13 cellular contexts compared by ENCODE assay signal in genomic region chr1:26923711-26924110, GRCh38. TPM values are rescaled to one million over a fixed set of nuclear protein-coding genes. Genes with fewer than 3 reads are reported as not detected.
DNase-seq lines count a peak whose midpoint lies in the region; ATAC-seq and TF ChIP-seq lines count a peak whose summit lies in the region.
"Had no signal": no experiment of that assay in that cellular context is flagged by ENCODE, and none has a peak within 500 bp of the region (broad histone marks: within the 10 kb centered on the region; RNA-seq: fewer than 3 reads in every experiment).

No MANE protein-coding gene starts in this region.

- TF ChIP-seq CTCF in MCF 10A (IDR thresholded peaks at IDR 0.05; ENCODE audit: unreplicated experiment) (no peak), breast epithelium (IDR thresholded peaks at IDR 0.05) (no peak), stomach (IDR thresholded peaks at IDR 0.05) (no peak), neural progenitor cell (IDR thresholded peaks at IDR 0.05) (no peak)

- peak overlapping the region; percentile 98 for H3K4me3 Mint-ChIP-seq in MCF 10A (ENCODE audit: unreplicated experiment)
- no peak overlapping the region for H3K4me3 Mint-ChIP-seq in neural progenitor cell

- H3K4me1 Mint-ChIP-seq in MCF 10A (ENCODE audit: insufficient read depth, unreplicated experiment) (peaks cover 17% of the 10 kb centered on the region), neural progenitor cell (peaks cover 23% of the 10 kb centered on the region)

- H3K9me3 Mint-ChIP-seq in MCF 10A (ENCODE audit: unreplicated experiment) (no peaks in the 10 kb centered on the region), neural progenitor cell (no peaks in the 10 kb centered on the region)
- H3K9me3 Mint-ChIP-seq: mesothelial cell of epicardium had no signal

- H3K36me3 ChIP-seq in breast epithelium = no peaks in the 10 kb centered on the region
- peaks cover 39 to 55% (median 53%) of the 10 kb centered on the region in 4 donors for H3K36me3 ChIP-seq in stomach
- peaks cover 15% of the 10 kb centered on the region for H3K36me3 ChIP-seq in neural progenitor cell

- no peaks in the 10 kb centered on the region for H3K9me3 ChIP-seq in breast epithelium
- H3K9me3 ChIP-seq in stomach = no peaks in the 10 kb centered on the region
- no peaks in the 10 kb centered on the region for H3K9me3 ChIP-seq in neural progenitor cell (ENCODE audit: low read depth)

- no peaks in the 10 kb centered on the region for H3K27me3 Mint-ChIP-seq in MCF 10A (ENCODE audit: insufficient read depth, unreplicated experiment)
- peaks cover 4% of the 10 kb centered on the region for H3K27me3 Mint-ChIP-seq in neural progenitor cell (ENCODE audit: insufficient read depth, low read depth)

- no peak for TF ChIP-seq POLR2A in breast epithelium (IDR thresholded peaks at IDR 0.05)
- TF ChIP-seq POLR2A in stomach (IDR thresholded peaks at IDR 0.05) = no peak

- H3K36me3 Mint-ChIP-seq in MCF 10A (ENCODE audit: insufficient read depth, unreplicated experiment) (peaks cover 38% of the 10 kb centered on the region), neural progenitor cell (peaks cover 26% of the 10 kb centered on the region)

- peak overlapping the region; percentile 23 for H3K27ac Mint-ChIP-seq in MCF 10A (ENCODE audit: low read depth, unreplicated experiment)
- no peak overlapping the region for H3K27ac Mint-ChIP-seq in neural progenitor cell
- H3K27ac Mint-ChIP-seq: mesothelial cell of epicardium had no signal

- DNase-seq in MCF 10A (ENCODE audit: unreplicated experiment) (no peak), breast epithelium (ENCODE audit: low spot score in 2 of 2) (no peak), RPMI7951 (ENCODE audit: low read depth) (peak; percentile 17), dermis blood vessel endothelial cell (peak; percentile 86), stomach (no peak), Kasumi-1 (lab: John Stamatoyannopoulos, UW) (no peak), neural progenitor cell (ENCODE audit: low spot score) (no peak)
- DNase-seq: C1 segment of cervical spinal cord, glutamatergic neuron, NCI-H748 treated with DMSO at 0.1 percent for 48 hours had no signal

- CTCF ChIA-PET in MCF 10A (lab: Yijun Ruan, JAX) = interaction anchor here (0.6 to 1.2 kb wide), 3 partner anchors 15 to 74 kb away, joined by 3 read pairs; no protein-coding TSS in a partner anchor

- peaks cover 9% of the 10 kb centered on the region for H3F3A ChIP-seq in neural progenitor cell (ENCODE audit: low read depth)

- H3K9ac ChIP-seq in neural progenitor cell = no peak overlapping the region

- H3K27ac ChIP-seq in breast epithelium (no peak overlapping the region), stomach (peak overlapping the region in 3 of 5 donors; percentile 93 to 97 (median 95)), neural progenitor cell (no peak overlapping the region)

- H3K4me1 ChIP-seq in breast epithelium (peaks cover 8 to 16% of the 10 kb centered on the region in 2 donors), stomach (peaks cover 16 to 52% (median 31%) of the 10 kb centered on the region in 4 donors), neural progenitor cell (peaks cover 6% of the 10 kb centered on the region)

- no peak overlapping the region for H2AFZ ChIP-seq in neural progenitor cell (replicated peaks)

- H3K27me3 ChIP-seq in breast epithelium (no peaks in the 10 kb centered on the region), stomach (no peaks in the 10 kb centered on the region), neural progenitor cell (no peaks in the 10 kb centered on the region)

- no peak overlapping the region for H3K4me2 ChIP-seq in neural progenitor cell

- intact Hi-C loops in MCF 10A (cut with micrococcal nuclease) = no loop called here
- intact Hi-C loops in breast epithelium (cut with DNase I; ENCODE audit: low total_unique reads) = no loop called here
- intact Hi-C loops in stomach (cut with DNase I; ENCODE audit: low total_unique reads) = no loop called here

- TF ChIP-seq EP300 in stomach (IDR thresholded peaks at IDR 0.05) = no peak

- no TSS peak for BruUV-seq in MCF 10A (replicated peaks; lab: Mats Ljungman, UMichigan)

- POLR2A ChIA-PET in MCF 10A (lab: Yijun Ruan, JAX) = interaction anchor here (0.6 to 1.5 kb wide), 6 partner anchors 24 to 230 kb away, joined by 3 to 9 read pairs (median 4); partner anchors contain the start of genes GPATCH3 and KDF1

- ATAC-seq in GM18858 (IDR thresholded peaks at IDR 0.05; ENCODE audit: unreplicated experiment) = no peak
- ATAC-seq: sciatic nerve had no signal

- H3K4me3 ChIP-seq in breast epithelium (no peak overlapping the region), stomach (peak overlapping the region in 2 of 4 donors; percentile 94 to 95), neural progenitor cell (no peak overlapping the region)

- peaks cover 30% of the 10 kb centered on the region for H4K20me1 ChIP-seq in neural progenitor cell (ENCODE audit: low read depth)

- 83 to 93% (median 90%) methylated on average over 3 of the region's 3 CpGs for WGBS in stomach, 5 donors

- peaks cover 68% of the 10 kb centered on the region for H3K79me2 ChIP-seq in neural progenitor cell (ENCODE audit: low read depth)

RNA-seq across cellular contexts. Expression of gene NUDC, which starts 2.2 kb away (rescaled TPM):
- total RNA-seq in MCF 10A (2022) (96.8 and 106 TPM in 2 replicates), breast epithelium (10 to 100 TPM; 47.9 to 51.5 (median 49.4) TPM), dermis blood vessel endothelial cell (20.4 and 33.3 TPM in 2 replicates), stomach (10 to 100 TPM; 20.0 to 88.1 (median 33.5) TPM), neural progenitor cell (ENCODE audit: low replicate concordance) (28.6 and 49.6 TPM in 2 replicates)
- 51.3 and 54.9 TPM in 2 replicates for total RNA-seq in RPMI7951 (2014; rRNA removed; shearing (Covaris generic))
- polyA plus RNA-seq in stomach = 10 to 100 TPM; 58.6 to 80.6 (median 71.7) TPM

RNA-seq across cellular contexts. Expression of gene NR0B2, which starts 9.9 kb away (rescaled TPM):
- total RNA-seq in MCF 10A (2022) (not detected in 2 replicates), breast epithelium (not detected), dermis blood vessel endothelial cell (not detected in 2 replicates), stomach (10 to 100 TPM in 2 of 5 donors, 1 to 10 TPM in 1, not detected in 2; 8.3 to 31.2 (median 21.7) TPM), neural progenitor cell (ENCODE audit: low replicate concordance) (not detected in 2 replicates)
- total RNA-seq in RPMI7951 (2014; rRNA removed; shearing (Covaris generic)) = not detected in 2 replicates
- polyA plus RNA-seq in stomach = 10 to 100 TPM; 10.7 to 63.3 (median 39.1) TPM
- total RNA-seq: mesothelial cell of epicardium, sciatic nerve had no signal

RNA-seq across cellular contexts. Expression of gene GPATCH3, which starts 23.4 kb away (rescaled TPM):
- total RNA-seq in MCF 10A (2022) (9.9 and 14.1 TPM in 2 replicates), breast epithelium (10 to 100 TPM in 2 of 3 donors, 1 to 10 TPM in 1; 8.3 to 13.5 (median 11.8) TPM), dermis blood vessel endothelial cell (10.7 and 11.2 TPM in 2 replicates), stomach (10 to 100 TPM in 3 of 5 donors, 1 to 10 TPM in 2; 3.1 to 42.0 (median 10.3) TPM), neural progenitor cell (ENCODE audit: low replicate concordance) (6.1 and 9.6 TPM in 2 replicates)
- 4.7 and 5.7 TPM in 2 replicates for total RNA-seq in RPMI7951 (2014; rRNA removed; shearing (Covaris generic))
- polyA plus RNA-seq in stomach = 10 to 100 TPM; 13.5 to 21.8 (median 18.3) TPM

RNA-seq across cellular contexts. Expression of gene GPN2, which starts 33.6 kb away (rescaled TPM):
- total RNA-seq in MCF 10A (2022) = 38.9 and 39.7 TPM in 2 replicates
- total RNA-seq in breast epithelium = 10 to 100 TPM in 2 of 3 donors, 1 to 10 TPM in 1; 8.5 to 17.7 (median 13.4) TPM
- total RNA-seq in RPMI7951 (2014; rRNA removed; shearing (Covaris generic)) = 9.4 and 20.4 TPM in 2 replicates
- total RNA-seq in dermis blood vessel endothelial cell = 9.4 and 10.7 TPM in 2 replicates
- 10 to 100 TPM in 2 of 5 donors, 1 to 10 TPM in 3; 5.4 to 66.3 (median 9.9) TPM for total RNA-seq in stomach
- polyA plus RNA-seq in stomach = 10 to 100 TPM; 11.2 to 20.6 (median 15.6) TPM
- total RNA-seq in neural progenitor cell (ENCODE audit: low replicate concordance) = 6.8 and 10.9 TPM in 2 replicates

RNA-seq across cellular contexts. Expression of gene KDF1, which starts 36.6 kb away (rescaled TPM):
- total RNA-seq in MCF 10A (2022) (5.1 and 8.8 TPM in 2 replicates), breast epithelium (10 to 100 TPM in 2 of 3 donors, not detected in 1; 10.8 to 22.2 TPM), dermis blood vessel endothelial cell (not detected in 2 replicates), stomach (10 to 100 TPM in 2 of 5 donors, 1 to 10 TPM in 3; 2.9 to 21.6 (median 7.1) TPM), neural progenitor cell (ENCODE audit: low replicate concordance) (1.1 TPM in 1 of 2 replicates, not detected in the other)
- total RNA-seq in RPMI7951 (2014; rRNA removed; shearing (Covaris generic)) = not detected in 2 replicates
- polyA plus RNA-seq in stomach = 10 to 100 TPM; 13.6 to 15.3 (median 14.5) TPM
- total RNA-seq: sciatic nerve had no signal

Comparison
In these comparisons a context has a peak if more than half of its experiments do, and no peak if none do; other contexts are left out.
1. DNase-seq: peak in RPMI7951 (single experiment) and dermis blood vessel endothelial cell (single experiment); none in MCF 10A (single experiment), breast epithelium (0 of 2), stomach (single experiment), Kasumi-1 (0 of 2) and neural progenitor cell (single experiment).
2. H3K27ac ChIP-seq: peak in stomach (3 of 5); none in breast epithelium (0 of 2) and neural progenitor cell (single experiment).